8 cellular contexts compared by ENCODE assay signal in genomic region chr1:207751463-207751789, GRCh38. TPM values are rescaled to one million over a fixed set of nuclear protein-coding genes. Genes with fewer than 3 reads are reported as not detected.
A peak's percentile ranks its signal among the peaks of the same experiment; 100 is the strongest.
DNase-seq lines count a peak whose midpoint lies in the region; ATAC-seq and TF ChIP-seq lines count a peak whose summit lies in the region.
"Not testable (repeated sequence)": the region's sequence is repeated elsewhere in the genome, so short reads cannot be mapped to it uniquely, and the experiment has no call there.

No MANE protein-coding gene starts in this region.

- not testable (repeated sequence) for H3K9me3 Mint-ChIP-seq in CD4-positive, alpha-beta T cell; activated CD4-positive, alpha-beta memory T cell treated with anti-CD3 and anti-CD28 coated beads for 36 hours; chondrocyte (ENCODE audit: low read depth); natural killer cell treated with Interleukin-12 subunit alpha and Interleukin-12 subunit beta and Interleukin-15 and Interleukin-18, amount 100 ng/mL, for 72 hours

- H3K4me1 Mint-ChIP-seq in CD4-positive, alpha-beta T cell (ENCODE audit: low read depth): peaks cover 79% of the 10 kb centered on the region
- peaks cover 55% of the 10 kb centered on the region for H3K4me1 Mint-ChIP-seq in activated CD4-positive, alpha-beta memory T cell treated with anti-CD3 and anti-CD28 coated beads for 36 hours (ENCODE audit: low read depth)
- H3K4me1 Mint-ChIP-seq in chondrocyte (ENCODE audit: low read depth): peaks cover 41% of the 10 kb centered on the region
- peaks cover 32 to 51% of the 10 kb centered on the region in 2 donors for H3K4me1 Mint-ChIP-seq in natural killer cell treated with Interleukin-12 subunit alpha and Interleukin-12 subunit beta and Interleukin-15 and Interleukin-18, amount 100 ng/mL, for 72 hours (ENCODE audit: low read depth in 2 of 2)

- TF ChIP-seq CTCF in CD4-positive, alpha-beta T cell (IDR thresholded peaks at IDR 0.05); LNCaP clone FGC (IDR thresholded peaks at IDR 0.05; ENCODE audit: control insufficient read depth, extremely low read depth, insufficient read depth); chondrocyte (IDR thresholded peaks at IDR 0.05); suprapubic skin (IDR thresholded peaks at IDR 0.05): not testable (repeated sequence)

- H3K4me3 ChIP-seq in LNCaP clone FGC (ENCODE audit: low read depth, low read length) (peak overlapping the region; percentile 95), right cardiac atrium (ENCODE audit: low read length) (peak overlapping the region; percentile 50), suprapubic skin (peak overlapping the region; percentile 82)

- POLR2A ChIA-PET in CD4-positive, alpha-beta T cell (lab: Charles Lee): interaction anchor here (1.3 to 2.5 kb wide), 2 partner anchors 72 to 123 kb away, joined by 3 to 11 read pairs; no protein-coding TSS in a partner anchor
- POLR2A ChIA-PET in activated CD4-positive, alpha-beta memory T cell treated with anti-CD3 and anti-CD28 coated beads for 36 hours (lab: Charles Lee): interaction anchor here (1.1 to 2.1 kb wide), 2 partner anchors 72 to 117 kb away, joined by 4 to 7 read pairs; no protein-coding TSS in a partner anchor

- peaks cover 29% of the 10 kb centered on the region for H3K36me3 Mint-ChIP-seq in CD4-positive, alpha-beta T cell (ENCODE audit: low read depth)
- not testable (repeated sequence) for H3K36me3 Mint-ChIP-seq in activated CD4-positive, alpha-beta memory T cell treated with anti-CD3 and anti-CD28 coated beads for 36 hours; chondrocyte (ENCODE audit: low read depth); natural killer cell treated with Interleukin-12 subunit alpha and Interleukin-12 subunit beta and Interleukin-15 and Interleukin-18, amount 100 ng/mL, for 72 hours

- not testable (repeated sequence) for H3K9me3 ChIP-seq in CD4-positive, alpha-beta T cell (ENCODE audit: control insufficient read depth, low read length); right cardiac atrium (ENCODE audit: control insufficient read depth, low read length); suprapubic skin

- not testable (repeated sequence) for TF ChIP-seq EP300 in suprapubic skin (IDR thresholded peaks at IDR 0.05)

- CTCF ChIA-PET in CD4-positive, alpha-beta T cell (lab: Charles Lee): interaction anchor here (1.3 kb wide), 1 partner anchor 117 kb away, joined by 3 read pairs; no protein-coding TSS in a partner anchor
- CTCF ChIA-PET in activated CD4-positive, alpha-beta memory T cell treated with anti-CD3 and anti-CD28 coated beads for 36 hours (lab: Charles Lee): interaction anchor here (1.2 to 2.1 kb wide), 2 partner anchors 46 to 117 kb away, joined by 5 to 12 read pairs; no protein-coding TSS in a partner anchor

- not testable (repeated sequence) for TF ChIP-seq POLR2A in suprapubic skin (IDR thresholded peaks at IDR 0.05)

- not testable (repeated sequence) for DNase-seq in CD4-positive, alpha-beta T cell; LNCaP clone FGC (ENCODE audit: low read depth); activated CD4-positive, alpha-beta memory T cell treated with anti-CD3 and anti-CD28 coated beads for 36 hours; chondrocyte (ENCODE audit: low spot score); right cardiac atrium; natural killer cell treated with Interleukin-12 subunit alpha and Interleukin-12 subunit beta and Interleukin-15 and Interleukin-18, amount 100 ng/mL, for 72 hours (ENCODE audit: low spot score); suprapubic skin (ENCODE audit: low spot score in 2 of 2)

- H3K27ac Mint-ChIP-seq in CD4-positive, alpha-beta T cell: peak overlapping the region; percentile 89
- H3K27ac Mint-ChIP-seq in activated CD4-positive, alpha-beta memory T cell treated with anti-CD3 and anti-CD28 coated beads for 36 hours: peak overlapping the region; percentile 96
- H3K27ac Mint-ChIP-seq in chondrocyte (ENCODE audit: unreplicated experiment): peak overlapping the region; percentile 98
- peak overlapping the region; percentile 94 to 95 for H3K27ac Mint-ChIP-seq in natural killer cell treated with Interleukin-12 subunit alpha and Interleukin-12 subunit beta and Interleukin-15 and Interleukin-18, amount 100 ng/mL, for 72 hours

- 7% methylated on average over 7 of the region's 7 CpGs for WGBS in right cardiac atrium
- 2% methylated on average over 6 of the region's 7 CpGs for WGBS in suprapubic skin

- not testable (repeated sequence) for H3K36me3 ChIP-seq in suprapubic skin

- not testable (repeated sequence) for H3K4me1 ChIP-seq in right cardiac atrium (ENCODE audit: control insufficient read depth, insufficient read depth, low read length)
- peaks cover 40% of the 10 kb centered on the region for H3K4me1 ChIP-seq in suprapubic skin

- intact Hi-C loops in CD4-positive, alpha-beta T cell (cut with DNase I, micrococcal nuclease): loop anchor here (5.0 to 10.0 kb wide), 4 partner anchors 46 to 697 kb away; partner anchors contain the start of genes CD55 (in 1 of the 2), PFKFB2 (in 1 of the 2) and YOD1 (in 1 of the 2)
- intact Hi-C loops in activated CD4-positive, alpha-beta memory T cell treated with anti-CD3 and anti-CD28 coated beads for 36 hours (cut with micrococcal nuclease): loop anchor here (2.0 to 5.0 kb wide), 3 partner anchors 73 to 429 kb away; partner anchors contain the start of gene CD55
- intact Hi-C loops in right cardiac atrium (cut with DNase I): not testable (repeated sequence)

- H3K27me3 ChIP-seq in CD4-positive, alpha-beta T cell (ENCODE audit: control insufficient read depth, insufficient read depth, low read length); right cardiac atrium (ENCODE audit: control insufficient read depth, insufficient read depth); suprapubic skin: not testable (repeated sequence)

- ATAC-seq in CD4-positive, alpha-beta T cell (ENCODE audit: poor library complexity); right cardiac atrium; natural killer cell treated with Interleukin-12 subunit alpha and Interleukin-12 subunit beta and Interleukin-15 and Interleukin-18, amount 100 ng/mL, for 72 hours: not testable (repeated sequence)
- peak; percentile 0 for ATAC-seq in GM21786 (IDR thresholded peaks at IDR 0.05; ENCODE audit: unreplicated experiment)

- H3K27ac ChIP-seq in CD4-positive, alpha-beta T cell (ENCODE audit: low read depth, low read length): peak overlapping the region; percentile 66
- H3K27ac ChIP-seq in right cardiac atrium (ENCODE audit: low read length): peak overlapping the region; percentile 87
- peak overlapping the region; percentile 88 for H3K27ac ChIP-seq in suprapubic skin

- H3K27me3 Mint-ChIP-seq in CD4-positive, alpha-beta T cell; activated CD4-positive, alpha-beta memory T cell treated with anti-CD3 and anti-CD28 coated beads for 36 hours; chondrocyte (ENCODE audit: low read depth); natural killer cell treated with Interleukin-12 subunit alpha and Interleukin-12 subunit beta and Interleukin-15 and Interleukin-18, amount 100 ng/mL, for 72 hours: not testable (repeated sequence)

- peak overlapping the region; percentile 95 for H3K4me3 Mint-ChIP-seq in CD4-positive, alpha-beta T cell
- H3K4me3 Mint-ChIP-seq in activated CD4-positive, alpha-beta memory T cell treated with anti-CD3 and anti-CD28 coated beads for 36 hours: peak overlapping the region; percentile 94
- peak overlapping the region; percentile 100 for H3K4me3 Mint-ChIP-seq in chondrocyte (ENCODE audit: unreplicated experiment)
- peak overlapping the region; percentile 100 for H3K4me3 Mint-ChIP-seq in natural killer cell treated with Interleukin-12 subunit alpha and Interleukin-12 subunit beta and Interleukin-15 and Interleukin-18, amount 100 ng/mL, for 72 hours

RNA-seq across cellular contexts. Expression of gene CD46, which starts 0.4 kb away (rescaled TPM):
- 100 to 1,000 TPM; 111 to 115 TPM for total RNA-seq in CD4-positive, alpha-beta T cell
- 10 to 100 TPM; 94.6 to 96.9 TPM for total RNA-seq in activated CD4-positive, alpha-beta memory T cell treated with anti-CD3 and anti-CD28 coated beads for 36 hours
- 96.4 to 99.9 TPM (median 97.8 TPM) in 3 replicates for total RNA-seq in chondrocyte
- total RNA-seq in right cardiac atrium: 10 to 100 TPM; 81.7 to 94.2 (median 86.4) TPM
- polyA plus RNA-seq in right cardiac atrium: 56.3 TPM
- 100 to 1,000 TPM in 1 of 2 donors, 10 to 100 TPM in 1; 88.2 to 122 TPM for total RNA-seq in natural killer cell treated with Interleukin-12 subunit alpha and Interleukin-12 subunit beta and Interleukin-15 and Interleukin-18, amount 100 ng/mL, for 72 hours
- total RNA-seq in suprapubic skin: 100 to 1,000 TPM in 2 of 4 donors, 10 to 100 TPM in 2; 89.7 to 259 (median 108) TPM
